22 cellular contexts compared by ENCODE assay signal in genomic region chr3:100956276-100956675, GRCh38. TPM values are rescaled to one million over a fixed set of nuclear protein-coding genes. Genes with fewer than 3 reads are reported as not detected.
DNase-seq lines count a peak whose midpoint lies in the region; ATAC-seq and TF ChIP-seq lines count a peak whose summit lies in the region.
"Had no signal": no experiment of that assay in that cellular context is flagged by ENCODE, and none has a peak within 500 bp of the region (broad histone marks: within the 10 kb centered on the region; RNA-seq: fewer than 3 reads in every experiment).

No MANE protein-coding gene starts in this region.

- H2AFZ ChIP-seq in ACC112 (ENCODE audit: low read length, unreplicated experiment) (no peak overlapping the region), mesenchymal stem cell (ENCODE audit: low read depth, low read length) (no peak overlapping the region)
- H2AFZ ChIP-seq: PC-9 had no signal

- H4K8ac ChIP-seq in mesenchymal stem cell (ENCODE audit: low read length): no peak overlapping the region

- no peak for ATAC-seq in HG03442 (IDR thresholded peaks at IDR 0.05; ENCODE audit: unreplicated experiment)
- ATAC-seq: HepG2 had no signal

- H3K4me1 ChIP-seq in ACC112 (ENCODE audit: control insufficient read depth, insufficient read depth, low read length, unreplicated experiment) (peaks cover 36% of the 10 kb centered on the region), mesenchymal stem cell (ENCODE audit: control insufficient read depth, insufficient read depth, low read depth, low read length) (no peaks in the 10 kb centered on the region), subcutaneous abdominal adipose tissue (ENCODE audit: control insufficient read depth in 5 of 5, insufficient read depth in 5 of 5, low read length in 5 of 5) (no peaks in the 10 kb centered on the region)
- H3K4me1 ChIP-seq: BE2C, HAP-1 had no signal

- 78% methylated on average over 2 of the region's 2 CpGs for WGBS in mesenchymal stem cell

- no peak overlapping the region for H3K23ac ChIP-seq in mesenchymal stem cell (ENCODE audit: low read length in 2 of 2)

- peaks cover 11% of the 10 kb centered on the region for H3K36me3 ChIP-seq in ACC112 (ENCODE audit: insufficient read depth, low read length)
- peaks cover 0 to 27% of the 10 kb centered on the region in 2 experiments for H3K36me3 ChIP-seq in mesenchymal stem cell (ENCODE audit: control insufficient read depth in 1 of 2, insufficient read depth in 2 of 2, low read depth in 1 of 2, low read length in 2 of 2)
- H3K36me3 ChIP-seq in subcutaneous abdominal adipose tissue (ENCODE audit: control insufficient read depth in 5 of 5, insufficient read depth in 5 of 5, low read length in 5 of 5): no peaks in the 10 kb centered on the region
- H3K36me3 ChIP-seq: BE2C, HAP-1 had no signal

- no peak overlapping the region for H3K14ac ChIP-seq in mesenchymal stem cell (ENCODE audit: low read length in 2 of 2)

- no peak overlapping the region for H2BK15ac ChIP-seq in mesenchymal stem cell (ENCODE audit: low read depth, poor library complexity, severe bottlenecking)

- H3K9ac ChIP-seq in mesenchymal stem cell (ENCODE audit: low read length) (peak overlapping the region; percentile 80), subcutaneous abdominal adipose tissue (ENCODE audit: low read length in 5 of 5) (no peak overlapping the region)

- H3K27ac ChIP-seq in ACC112 (ENCODE audit: low read depth, low read length) (peak overlapping the region; percentile 44; the same call in 1 of the 2 replicates), mesenchymal stem cell (ENCODE audit: low read length, poor library complexity, severe bottlenecking) (no peak overlapping the region), subcutaneous abdominal adipose tissue (ENCODE audit: low read depth, low read length) (peak overlapping the region; percentile 43)
- H3K27ac ChIP-seq: PC-9 had no signal

- no peak overlapping the region for H2AK5ac ChIP-seq in mesenchymal stem cell (ENCODE audit: low read length, severe bottlenecking)

- no peak overlapping the region for H2BK12ac ChIP-seq in mesenchymal stem cell (ENCODE audit: low read length in 2 of 2)

- H3K4me3 ChIP-seq in ACC112 (ENCODE audit: low read depth, low read length): no peak overlapping the region
- no peak overlapping the region for H3K4me3 ChIP-seq in mesenchymal stem cell (ENCODE audit: insufficient read depth in 1 of 2, low read depth in 1 of 2, low read length in 2 of 2)
- H3K4me3 ChIP-seq in subcutaneous abdominal adipose tissue (ENCODE audit: low read depth in 1 of 5, low read length in 5 of 5): no peak overlapping the region
- H3K4me3 ChIP-seq: HAP-1, PC-9 had no signal

- DNase-seq in dermis blood vessel endothelial cell: peak; percentile 65
- DNase-seq in mesenchymal stem cell: no peak
- DNase-seq in activated effector memory CD4-positive, alpha-beta T cell treated with Interleukin-2 at 50 U/mL for 16 hours: no peak
- DNase-seq in stimulated activated naive CD4-positive, alpha-beta T cell treated with Interleukin-2 at 50 U/mL for 16 hours (lab: John Stamatoyannopoulos, UW): no peak
- no peak for DNase-seq in GM10266 (ENCODE audit: extremely low spot score)
- DNase-seq: BE2C, EL, GF-D8, KBM-7, NCI-H1092 treated with DMSO at 0.1 percent for 48 hours, NCI-H1436 treated with DMSO at 0.1 percent for 48 hours, NCI-H1930, NCI-H510A, NCI-H748 treated with DMSO at 0.1 percent for 48 hours, PC-9, RPMI8226, SIG-M5 had no signal

- H3K27me3 ChIP-seq in ACC112 (ENCODE audit: insufficient read depth, low read length) (no peaks in the 10 kb centered on the region), mesenchymal stem cell (ENCODE audit: control insufficient read depth in 1 of 2, insufficient read depth in 1 of 2, low read length in 2 of 2) (no peaks in the 10 kb centered on the region), subcutaneous abdominal adipose tissue (ENCODE audit: control insufficient read depth in 5 of 5, insufficient read depth in 4 of 5, low read length in 5 of 5) (no peaks in the 10 kb centered on the region)
- H3K27me3 ChIP-seq: BE2C had no signal

- peaks cover 19% of the 10 kb centered on the region for H3K9me3 ChIP-seq in mesenchymal stem cell (ENCODE audit: control insufficient read depth, low read length)
- H3K9me3 ChIP-seq in subcutaneous abdominal adipose tissue (ENCODE audit: control insufficient read depth in 5 of 5, low read length in 5 of 5): peaks cover 0 to 15% (median 9%) of the 10 kb centered on the region in 5 donors
- H3K9me3 ChIP-seq: BE2C, HAP-1 had no signal

- no peak overlapping the region for H2BK5ac ChIP-seq in mesenchymal stem cell (ENCODE audit: low read depth, low read length, poor library complexity, severe bottlenecking)

- no peaks in the 10 kb centered on the region for H3K79me1 ChIP-seq in mesenchymal stem cell (replicated peaks; ENCODE audit: low read length, poor library complexity, severe bottlenecking)

- TF ChIP-seq CTCF in GM10266 (IDR thresholded peaks at IDR 0.05; ENCODE audit: control insufficient read depth, insufficient read depth, low read depth, missing control alignments): no peak

- no peak overlapping the region for H3K18ac ChIP-seq in mesenchymal stem cell (ENCODE audit: low read depth in 1 of 2, low read length in 2 of 2)

- no peak overlapping the region for H2BK120ac ChIP-seq in mesenchymal stem cell (ENCODE audit: low read depth, low read length)

- H3K4me2 ChIP-seq in mesenchymal stem cell (ENCODE audit: low read length, poor library complexity, severe bottlenecking): no peak overlapping the region
- H3K4me2 ChIP-seq: PC-9 had no signal

- H3K4ac ChIP-seq in mesenchymal stem cell (ENCODE audit: low read depth in 1 of 2, low read length in 2 of 2): no peak overlapping the region

- H4K91ac ChIP-seq in mesenchymal stem cell (ENCODE audit: low read length): no peak overlapping the region

- no peaks in the 10 kb centered on the region for H3K79me2 ChIP-seq in ACC112 (ENCODE audit: control insufficient read depth, insufficient read depth, low read length, unreplicated experiment)

RNA-seq across cellular contexts. Expression of gene ABI3BP, which starts 36.9 kb away (rescaled TPM):
- total RNA-seq in dermis blood vessel endothelial cell: 9.5 and 32.0 TPM in 2 replicates
- 1.5 TPM for polyA plus RNA-seq in mesenchymal stem cell (2013, experiment 1 of 2)
- polyA plus RNA-seq in mesenchymal stem cell (2013, experiment 2 of 2): 1.2 TPM
- total RNA-seq: HepG2 had no signal
- polyA plus RNA-seq: HepG2 had no signal
